10 cellular contexts compared by ENCODE assay signal in genomic region chr22:38503021-38503420, GRCh38. TPM values are rescaled to one million over a fixed set of nuclear protein-coding genes. Genes with fewer than 3 reads are reported as not detected.
A peak's percentile ranks its signal among the peaks of the same experiment; 100 is the strongest.
DNase-seq lines count a peak whose midpoint lies in the region; ATAC-seq and TF ChIP-seq lines count a peak whose summit lies in the region.
"Had no signal": no experiment of that assay in that cellular context is flagged by ENCODE, and none has a peak within 500 bp of the region (broad histone marks: within the 10 kb centered on the region; RNA-seq: fewer than 3 reads in every experiment).

No MANE protein-coding gene starts in this region.

- BruUV-seq in mammary epithelial cell (replicated peaks; lab: Mats Ljungman, UMichigan): no TSS peak

- peak overlapping the region; percentile 90 for H3K4me2 ChIP-seq in mammary epithelial cell (ENCODE audit: insufficient read depth, low read depth, low read length)

- CTCF ChIA-PET in mammary epithelial cell (lab: Charles Lee; ENCODE audit: low non-redundant PET): no interaction called here
- CTCF ChIA-PET in naive thymus-derived CD4-positive, alpha-beta T cell (lab: Charles Lee): interaction anchor here (0.6 to 1.9 kb wide), 2 partner anchors 9 to 912 kb away, joined by 3 to 9 read pairs; no protein-coding TSS in a partner anchor

- H3K9ac ChIP-seq in HUES48 (ENCODE audit: low read depth, low read length) (no peak overlapping the region), mammary epithelial cell (ENCODE audit: insufficient read depth, low read length) (peak overlapping the region; percentile 99)

- peaks cover 11 to 49% (median 33%) of the 10 kb centered on the region in 5 donors for H3K36me3 Mint-ChIP-seq in naive thymus-derived CD4-positive, alpha-beta T cell

- peak overlapping the region; percentile 0 to 100 (median 96) for H3K27ac Mint-ChIP-seq in naive thymus-derived CD4-positive, alpha-beta T cell

- intact Hi-C loops in mammary epithelial cell (cut with micrococcal nuclease): loop anchor here (5.0 to 10.0 kb wide), 2 partner anchors 204 to 448 kb away; partner anchors contain the start of genes GTPBP1 and PICK1
- intact Hi-C loops in naive thymus-derived CD4-positive, alpha-beta T cell (cut with micrococcal nuclease): loop anchor here (5.0 to 10.0 kb wide), 2 partner anchors 179 to 188 kb away; partner anchors contain the start of genes CSNK1E (in 1 of the 2) and TOMM22 (in 1 of the 2)
- intact Hi-C loops in posterior vena cava (cut with DNase I): no loop called here

- H3K79me2 ChIP-seq in ACC112 (ENCODE audit: control insufficient read depth, insufficient read depth, low read length, unreplicated experiment): peaks cover 73% of the 10 kb centered on the region
- peaks cover 79% of the 10 kb centered on the region for H3K79me2 ChIP-seq in mammary epithelial cell (ENCODE audit: insufficient read depth, low read length)

- peaks cover 0 to 4% (median 0%) of the 10 kb centered on the region in 5 donors for H3K27me3 Mint-ChIP-seq in naive thymus-derived CD4-positive, alpha-beta T cell

- H3K9me3 Mint-ChIP-seq in naive thymus-derived CD4-positive, alpha-beta T cell: peaks cover 0 to 6% (median 0%) of the 10 kb centered on the region in 11 donors

- H3K9me3 ChIP-seq in HUES48 (ENCODE audit: control insufficient read depth, insufficient read depth, low read length): no peaks in the 10 kb centered on the region
- no peaks in the 10 kb centered on the region for H3K9me3 ChIP-seq in mammary epithelial cell (replicated peaks; ENCODE audit: insufficient read depth, low read length)
- H3K9me3 ChIP-seq in naive thymus-derived CD4-positive, alpha-beta T cell (ENCODE audit: control insufficient read depth in 2 of 3, low read length in 3 of 3): no peaks in the 10 kb centered on the region

- POLR2A ChIA-PET in naive thymus-derived CD4-positive, alpha-beta T cell (lab: Charles Lee): interaction anchor here (0.7 to 2.7 kb wide), 6 partner anchors 9 to 154 kb away, joined by 3 to 23 read pairs (median 6); no protein-coding TSS in a partner anchor

- TF ChIP-seq CTCF in mammary epithelial cell (conservative IDR thresholded peaks at IDR 0.05 in 1 of 2, IDR thresholded peaks at IDR 0.05 in 1 of 2; ENCODE audit: extremely low read depth in 1 of 2, insufficient read depth in 1 of 2, low read depth in 1 of 2, low read length in 2 of 2): no peak

- H4K20me1 ChIP-seq in mammary epithelial cell (ENCODE audit: insufficient read depth, low read length): peaks cover 4% of the 10 kb centered on the region

- peak overlapping the region; percentile 77 to 100 (median 96) for H3K4me3 Mint-ChIP-seq in naive thymus-derived CD4-positive, alpha-beta T cell

- peaks cover 48 to 73% (median 63%) of the 10 kb centered on the region in 7 donors for H3K4me1 Mint-ChIP-seq in naive thymus-derived CD4-positive, alpha-beta T cell

- DNase-seq in mammary epithelial cell: no peak
- DNase-seq in naive thymus-derived CD4-positive, alpha-beta T cell: no peak
- no peak for DNase-seq in posterior vena cava (ENCODE audit: low spot score)
- no peak for DNase-seq in amygdala (lab: John Stamatoyannopoulos, UW)
- no peak for DNase-seq in NCI-H1930 (lab: John Stamatoyannopoulos, UW)
- no peak for DNase-seq in cerebellum (ENCODE audit: low spot score)
- DNase-seq: GF-D8 had no signal

- H3K4me3 ChIP-seq in ACC112 (ENCODE audit: low read depth, low read length): peak overlapping the region; percentile 99
- H3K4me3 ChIP-seq in HUES48 (ENCODE audit: low read depth, low read length): peak overlapping the region; percentile 93
- peak overlapping the region; percentile 83 to 96 (median 90) for H3K4me3 ChIP-seq in mammary epithelial cell (replicated peaks in 1 of 3; ENCODE audit: insufficient read depth in 1 of 3, low read depth in 2 of 3, low read length in 3 of 3)
- peak overlapping the region; percentile 88 for H3K4me3 ChIP-seq in naive thymus-derived CD4-positive, alpha-beta T cell (ENCODE audit: low read length)

- 14% methylated on average over 4 of the region's 4 CpGs for WGBS in mammary epithelial cell (ENCODE audit: low coverage, missing lambda C conversion rate)

- H2AFZ ChIP-seq in ACC112 (ENCODE audit: low read length, unreplicated experiment): no peak overlapping the region
- no peak overlapping the region for H2AFZ ChIP-seq in mammary epithelial cell (ENCODE audit: low read depth, low read length)

- H3K4me1 ChIP-seq in ACC112 (ENCODE audit: control insufficient read depth, insufficient read depth, low read length, unreplicated experiment) (peaks cover 18% of the 10 kb centered on the region), HUES48 (ENCODE audit: control insufficient read depth, insufficient read depth, low read length) (peaks cover 18% of the 10 kb centered on the region), mammary epithelial cell (ENCODE audit: insufficient read depth, low read length) (peaks cover 12% of the 10 kb centered on the region)
- H3K4me1 ChIP-seq in naive thymus-derived CD4-positive, alpha-beta T cell (ENCODE audit: control insufficient read depth in 2 of 2, insufficient read depth in 2 of 2, low read length in 2 of 2): peaks cover 46 to 48% of the 10 kb centered on the region in 2 donors

- in situ Hi-C loops in mammary epithelial cell (cut with MboI; ENCODE audit: low sequenced_read_pairs in 2 of 2): no loop called here

- no peaks in the 10 kb centered on the region for H3K27me3 ChIP-seq in ACC112 (ENCODE audit: insufficient read depth, low read length)
- no peaks in the 10 kb centered on the region for H3K27me3 ChIP-seq in HUES48 (ENCODE audit: control insufficient read depth, insufficient read depth, low read length)
- H3K27me3 ChIP-seq in mammary epithelial cell (ENCODE audit: insufficient read depth, low read length): no peaks in the 10 kb centered on the region
- no peaks in the 10 kb centered on the region for H3K27me3 ChIP-seq in naive thymus-derived CD4-positive, alpha-beta T cell (ENCODE audit: control insufficient read depth in 2 of 2, insufficient read depth in 2 of 2, low read length in 2 of 2)

- H3K27ac ChIP-seq in ACC112 (ENCODE audit: low read depth, low read length) (peak overlapping the region; percentile 19; the same call in 1 of the 2 replicates), HUES48 (ENCODE audit: low read depth, low read length) (no peak overlapping the region), mammary epithelial cell (ENCODE audit: insufficient read depth, low read depth, low read length) (peak overlapping the region; percentile 98)
- H3K27ac ChIP-seq in naive thymus-derived CD4-positive, alpha-beta T cell (ENCODE audit: low read depth, low read length): peak overlapping the region; percentile 100

- peaks cover 33% of the 10 kb centered on the region for H3K36me3 ChIP-seq in ACC112 (ENCODE audit: insufficient read depth, low read length)
- peaks cover 67% of the 10 kb centered on the region for H3K36me3 ChIP-seq in HUES48 (ENCODE audit: control insufficient read depth, insufficient read depth, low read length)
- peaks cover 36% of the 10 kb centered on the region for H3K36me3 ChIP-seq in mammary epithelial cell (ENCODE audit: insufficient read depth, low read length)
- H3K36me3 ChIP-seq in naive thymus-derived CD4-positive, alpha-beta T cell (ENCODE audit: control insufficient read depth in 2 of 3, insufficient read depth in 3 of 3, low read length in 3 of 3): peaks cover 16 to 35% (median 27%) of the 10 kb centered on the region in 3 experiments

- dilution Hi-C loops in mammary epithelial cell (cut with HindIII; ENCODE audit: low sequenced_read_pairs): no loop called here

- ATAC-seq in naive thymus-derived CD4-positive, alpha-beta T cell: no peak
- ATAC-seq: activated CD4-positive, CD25-positive, alpha-beta regulatory T cell treated with anti-CD3 and anti-CD28 coated beads, Interleukin-2, amount 50 U/mL, for 24 hours had no signal

RNA-seq across cellular contexts. Expression of gene DDX17, which starts 3.1 kb away (rescaled TPM):
- total RNA-seq in mammary epithelial cell: 100 to 1,000 TPM; 235 to 405 TPM
- 162 TPM for polyA plus RNA-seq in mammary epithelial cell
- 270 TPM for polyA minus RNA-seq in mammary epithelial cell
- 1,000 to 10,000 TPM in 2 of 5 experiments, 100 to 1,000 TPM in 3; 478 to 1,097 (median 684) TPM for total RNA-seq in naive thymus-derived CD4-positive, alpha-beta T cell
- polyA plus RNA-seq in naive thymus-derived CD4-positive, alpha-beta T cell: 10 to 100 TPM; 37.7 to 43.4 TPM
- 100 to 1,000 TPM; 260 to 323 TPM for total RNA-seq in posterior vena cava
- 967 TPM for total RNA-seq in cerebellum

RNA-seq across cellular contexts. Expression of gene KDELR3, which starts 35.1 kb away (rescaled TPM):
- 10 to 100 TPM; 12.3 to 18.4 TPM for total RNA-seq in mammary epithelial cell
- polyA plus RNA-seq in mammary epithelial cell: 17.8 TPM
- polyA minus RNA-seq in mammary epithelial cell: 5.2 TPM
- total RNA-seq in naive thymus-derived CD4-positive, alpha-beta T cell: under 1 TPM in 1 of 5 experiments, not detected in 4; 0.80 TPM
- polyA plus RNA-seq in naive thymus-derived CD4-positive, alpha-beta T cell: not detected
- total RNA-seq in posterior vena cava: 10 to 100 TPM; 14.5 to 23.1 TPM
- 1.5 TPM for total RNA-seq in cerebellum

RNA-seq across cellular contexts. Expression of gene KCNJ4, which starts 48.0 kb away (rescaled TPM):
- not detected for total RNA-seq in mammary epithelial cell
- 0.03 TPM for polyA plus RNA-seq in mammary epithelial cell
- not detected for polyA minus RNA-seq in mammary epithelial cell
- not detected for total RNA-seq in naive thymus-derived CD4-positive, alpha-beta T cell
- not detected for polyA plus RNA-seq in naive thymus-derived CD4-positive, alpha-beta T cell
- total RNA-seq in posterior vena cava: not detected
- total RNA-seq in cerebellum: 1.00 TPM

Comparison
In these comparisons a context has a peak if more than half of its experiments do, and no peak if none do; other contexts are left out.
1. intact Hi-C loops: an anchor here in mammary epithelial cell (5.0 to 10.0 kb wide) and naive thymus-derived CD4-positive, alpha-beta T cell (5.0 to 10.0 kb wide); none called in posterior vena cava.